In the genomic region with DNA sequence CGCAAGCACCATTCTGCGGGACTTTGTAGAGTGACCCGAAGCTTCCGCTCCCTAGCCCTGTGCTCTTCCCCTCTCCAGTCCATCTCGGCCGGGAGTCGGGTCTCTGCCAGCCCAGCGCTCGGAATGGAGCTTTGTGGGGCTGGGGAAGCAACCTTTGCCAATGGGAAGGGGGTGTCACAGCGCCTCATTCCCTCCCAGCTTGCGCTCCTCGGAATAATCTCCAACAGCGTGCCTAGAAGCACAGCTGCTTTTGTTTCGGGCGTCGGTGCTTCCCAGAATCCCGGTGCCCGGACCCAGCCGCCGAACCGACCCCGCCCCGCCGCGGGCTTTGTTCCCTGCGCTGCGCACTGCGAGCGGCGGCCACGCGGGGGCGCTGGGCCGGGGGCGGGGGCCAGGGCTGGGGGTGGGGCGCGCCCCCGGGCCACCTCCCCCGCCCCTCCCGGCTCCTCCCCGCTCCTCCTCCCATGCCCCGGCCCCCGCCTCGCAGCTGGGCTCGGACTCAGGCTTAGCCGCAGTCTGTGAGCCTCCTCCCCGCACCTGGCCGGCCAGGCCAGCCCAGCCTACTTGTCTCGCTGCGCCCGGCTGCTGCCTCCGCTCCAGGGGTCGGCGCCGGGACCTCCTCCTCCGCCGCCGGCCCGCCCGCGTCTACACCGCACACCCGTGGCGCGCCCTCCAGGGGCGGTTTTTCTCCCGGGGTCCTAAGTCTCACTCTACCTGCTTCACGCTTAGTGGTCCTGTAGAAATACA, we compare ENCODE assay signal across 8 cellular contexts.
DNase-seq lines count a peak whose midpoint lies in the region; TF ChIP-seq lines count a peak whose summit lies in the region.

No MANE protein-coding gene starts in this region.

- H3K4me1 ChIP-seq in ES-I3 (ENCODE audit: insufficient read depth, low read length) = peaks cover 13% of the 10 kb centered on the region; the same call in 1 of the 2 replicates
- H3K4me1 ChIP-seq in fibroblast of lung (ENCODE audit: control insufficient read depth, extremely low read depth, insufficient read depth, low read length) = no peaks in the 10 kb centered on the region
- H3K4me1 ChIP-seq in thyroid gland = peaks cover 3 to 25% of the 10 kb centered on the region in 2 donors

- H2AFZ ChIP-seq in fibroblast of lung (ENCODE audit: low read length) = peak overlapping the region; percentile 13
- peak overlapping the region; percentile 77 for H2AFZ ChIP-seq in neural cell (ENCODE audit: low read depth, low read length)

- no peak for TF ChIP-seq EP300 in neural cell (conservative IDR thresholded peaks at IDR 0.05; ENCODE audit: poor library complexity, severe bottlenecking)

- DNase-seq in HFFc6 (no peak), NCI-H526 (lab: John Stamatoyannopoulos, UW) (peak; percentile 29 to 85), activated T-cell treated with anti-CD3 and anti-CD28 coated beads for 4 hours (peak; percentile 24), fibroblast of lung (ENCODE audit: low read depth in 2 of 2) (peak in 1 of 2 donors; percentile 59), thyroid gland (peak; percentile 78), superior temporal gyrus (ENCODE audit: extremely low spot score) (no peak)

- H3K4me3 Mint-ChIP-seq in HFFc6 = peak overlapping the region; percentile 52

- no peaks in the 10 kb centered on the region for H3K36me3 Mint-ChIP-seq in HFFc6 (ENCODE audit: low read depth)

- peaks cover 17% of the 10 kb centered on the region for H3K4me1 Mint-ChIP-seq in HFFc6 (ENCODE audit: low read depth)

- H3K27me3 Mint-ChIP-seq in HFFc6 (ENCODE audit: insufficient read depth) = peaks cover 23% of the 10 kb centered on the region

- TF ChIP-seq POLR2A in thyroid gland (IDR thresholded peaks at IDR 0.05) = peak in 1 of 2 donors; percentile 24

- no peaks in the 10 kb centered on the region for H3K9me3 Mint-ChIP-seq in HFFc6

- no peaks in the 10 kb centered on the region for H3F3A ChIP-seq in neural cell (ENCODE audit: insufficient read depth, low read length, poor library complexity, severe bottlenecking)

- WGBS in thyroid gland, 2 donors = 13 to 20% methylated on average over 7 to 13 of the region's 68 CpGs

- H3K4me2 ChIP-seq in fibroblast of lung (ENCODE audit: extremely low read depth, insufficient read depth, low read length) (peak overlapping the region; percentile 59), neural cell (ENCODE audit: low read length) (no peak overlapping the region)

- H3K36me3 ChIP-seq in ES-I3 (ENCODE audit: insufficient read depth, low read length) (no peaks in the 10 kb centered on the region), fibroblast of lung (ENCODE audit: control insufficient read depth, insufficient read depth, low read length) (no peaks in the 10 kb centered on the region), neural cell (ENCODE audit: insufficient read depth, low read length) (no peaks in the 10 kb centered on the region), thyroid gland (no peaks in the 10 kb centered on the region)

- H3K27me3 ChIP-seq in fibroblast of lung (ENCODE audit: control insufficient read depth, insufficient read depth, low read length) (no peaks in the 10 kb centered on the region), neural cell (ENCODE audit: insufficient read depth, low read depth, low read length) (no peaks in the 10 kb centered on the region), thyroid gland (no peaks in the 10 kb centered on the region)

- no peaks in the 10 kb centered on the region for H3K9me3 ChIP-seq in ES-I3 (ENCODE audit: control insufficient read depth, insufficient read depth, low read length)
- no peaks in the 10 kb centered on the region for H3K9me3 ChIP-seq in fibroblast of lung (ENCODE audit: control insufficient read depth, insufficient read depth, low read depth, low read length)
- no peaks in the 10 kb centered on the region for H3K9me3 ChIP-seq in neural cell (ENCODE audit: low read length)
- H3K9me3 ChIP-seq in thyroid gland = no peaks in the 10 kb centered on the region

- H3K9me2 ChIP-seq in neural cell (ENCODE audit: insufficient read depth, low read length) = no peaks in the 10 kb centered on the region

- H3K27ac ChIP-seq in fibroblast of lung (ENCODE audit: insufficient read depth, low read length) (no peak overlapping the region), neural cell (ENCODE audit: low read length) (no peak overlapping the region), thyroid gland (peak overlapping the region in 2 of 3 donors; percentile 34 to 46)

- H3K79me2 ChIP-seq in fibroblast of lung (ENCODE audit: control insufficient read depth, insufficient read depth, low read length) (no peaks in the 10 kb centered on the region), neural cell (replicated peaks; ENCODE audit: insufficient read depth, low read length) (no peaks in the 10 kb centered on the region)

- TF ChIP-seq RAD21 in neural cell (conservative IDR thresholded peaks at IDR 0.05) = peak; percentile 12

- no peak overlapping the region for H3K27ac Mint-ChIP-seq in HFFc6

- peak overlapping the region; percentile 14 to 61 (median 46) for H3K4me3 ChIP-seq in fibroblast of lung (replicated peaks in 1 of 4; ENCODE audit: control extremely low read depth in 1 of 4, insufficient read depth in 1 of 4, low read depth in 3 of 4, low read length in 4 of 4)
- peak overlapping the region; percentile 69 for H3K4me3 ChIP-seq in neural cell (ENCODE audit: low read length)
- peak overlapping the region; percentile 33 to 47 (median 38) for H3K4me3 ChIP-seq in thyroid gland (replicated peaks in 1 of 3)

- peak overlapping the region; percentile 70 for H3K9ac ChIP-seq in ES-I3 (ENCODE audit: low read depth, low read length)
- no peak overlapping the region for H3K9ac ChIP-seq in fibroblast of lung (ENCODE audit: insufficient read depth, low read length)
- peak overlapping the region; percentile 62 for H3K9ac ChIP-seq in neural cell (ENCODE audit: low read length)

- H4K20me1 ChIP-seq in fibroblast of lung (ENCODE audit: control insufficient read depth, extremely low read depth, insufficient read depth, low read length) (no peaks in the 10 kb centered on the region), neural cell (ENCODE audit: insufficient read depth) (no peaks in the 10 kb centered on the region)

- TF ChIP-seq CTCF in HFFc6 (IDR thresholded peaks at IDR 0.05) (peak; percentile 79), fibroblast of lung (conservative IDR thresholded peaks at IDR 0.05 in 1 of 2, IDR thresholded peaks at IDR 0.05 in 1 of 2; ENCODE audit: low read depth in 1 of 2, low read length in 2 of 2) (peak; percentile 28 to 32), neural cell (IDR thresholded peaks at IDR 0.05; ENCODE audit: poor library complexity, severe bottlenecking) (peak; percentile 51), thyroid gland (IDR thresholded peaks at IDR 0.05) (peak in 5 of 6 experiments; percentile 17 to 97 (median 53))

- intact Hi-C loops in thyroid gland (cut with DNase I) = loop anchor here (5.0 kb wide), 1 partner anchor 231 kb away; no protein-coding TSS in a partner anchor

TF ChIP-seq in neural cell, 6 proteins besides CTCF, POLR2A, EP300 and RAD21:
- TF ChIP-seq, protein P1, sequence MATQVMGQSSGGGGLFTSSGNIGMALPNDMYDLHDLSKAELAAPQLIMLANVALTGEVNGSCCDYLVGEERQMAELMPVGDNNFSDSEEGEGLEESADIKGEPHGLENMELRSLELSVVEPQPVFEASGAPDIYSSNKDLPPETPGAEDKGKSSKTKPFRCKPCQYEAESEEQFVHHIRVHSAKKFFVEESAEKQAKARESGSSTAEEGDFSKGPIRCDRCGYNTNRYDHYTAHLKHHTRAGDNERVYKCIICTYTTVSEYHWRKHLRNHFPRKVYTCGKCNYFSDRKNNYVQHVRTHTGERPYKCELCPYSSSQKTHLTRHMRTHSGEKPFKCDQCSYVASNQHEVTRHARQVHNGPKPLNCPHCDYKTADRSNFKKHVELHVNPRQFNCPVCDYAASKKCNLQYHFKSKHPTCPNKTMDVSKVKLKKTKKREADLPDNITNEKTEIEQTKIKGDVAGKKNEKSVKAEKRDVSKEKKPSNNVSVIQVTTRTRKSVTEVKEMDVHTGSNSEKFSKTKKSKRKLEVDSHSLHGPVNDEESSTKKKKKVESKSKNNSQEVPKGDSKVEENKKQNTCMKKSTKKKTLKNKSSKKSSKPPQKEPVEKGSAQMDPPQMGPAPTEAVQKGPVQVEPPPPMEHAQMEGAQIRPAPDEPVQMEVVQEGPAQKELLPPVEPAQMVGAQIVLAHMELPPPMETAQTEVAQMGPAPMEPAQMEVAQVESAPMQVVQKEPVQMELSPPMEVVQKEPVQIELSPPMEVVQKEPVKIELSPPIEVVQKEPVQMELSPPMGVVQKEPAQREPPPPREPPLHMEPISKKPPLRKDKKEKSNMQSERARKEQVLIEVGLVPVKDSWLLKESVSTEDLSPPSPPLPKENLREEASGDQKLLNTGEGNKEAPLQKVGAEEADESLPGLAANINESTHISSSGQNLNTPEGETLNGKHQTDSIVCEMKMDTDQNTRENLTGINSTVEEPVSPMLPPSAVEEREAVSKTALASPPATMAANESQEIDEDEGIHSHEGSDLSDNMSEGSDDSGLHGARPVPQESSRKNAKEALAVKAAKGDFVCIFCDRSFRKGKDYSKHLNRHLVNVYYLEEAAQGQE (IDR thresholded peaks at IDR 0.05; ENCODE audit: borderline replicate concordance) = peak; percentile 20
- no peak for TF ChIP-seq SMC3 (conservative IDR thresholded peaks at IDR 0.05; ENCODE audit: poor library complexity)

Comparison
In these comparisons a context has a peak if more than half of its experiments do, and no peak if none do; other contexts are left out.
1. DNase-seq: peak in NCI-H526 (2 of 2), activated T-cell treated with anti-CD3 and anti-CD28 coated beads for 4 hours (single experiment) and thyroid gland (2 of 2); none in HFFc6 (single experiment) and superior temporal gyrus (single experiment).
2. H3K27ac ChIP-seq: peak in thyroid gland (2 of 3); none in fibroblast of lung (single experiment) and neural cell (single experiment).
3. Peak in every context shown above with its lines, with median percentiles within 50 percentile points of each other: CTCF ChIP-seq and H3K4me3 ChIP-seq.